9 cellular contexts compared by ENCODE assay signal in the genomic region with DNA sequence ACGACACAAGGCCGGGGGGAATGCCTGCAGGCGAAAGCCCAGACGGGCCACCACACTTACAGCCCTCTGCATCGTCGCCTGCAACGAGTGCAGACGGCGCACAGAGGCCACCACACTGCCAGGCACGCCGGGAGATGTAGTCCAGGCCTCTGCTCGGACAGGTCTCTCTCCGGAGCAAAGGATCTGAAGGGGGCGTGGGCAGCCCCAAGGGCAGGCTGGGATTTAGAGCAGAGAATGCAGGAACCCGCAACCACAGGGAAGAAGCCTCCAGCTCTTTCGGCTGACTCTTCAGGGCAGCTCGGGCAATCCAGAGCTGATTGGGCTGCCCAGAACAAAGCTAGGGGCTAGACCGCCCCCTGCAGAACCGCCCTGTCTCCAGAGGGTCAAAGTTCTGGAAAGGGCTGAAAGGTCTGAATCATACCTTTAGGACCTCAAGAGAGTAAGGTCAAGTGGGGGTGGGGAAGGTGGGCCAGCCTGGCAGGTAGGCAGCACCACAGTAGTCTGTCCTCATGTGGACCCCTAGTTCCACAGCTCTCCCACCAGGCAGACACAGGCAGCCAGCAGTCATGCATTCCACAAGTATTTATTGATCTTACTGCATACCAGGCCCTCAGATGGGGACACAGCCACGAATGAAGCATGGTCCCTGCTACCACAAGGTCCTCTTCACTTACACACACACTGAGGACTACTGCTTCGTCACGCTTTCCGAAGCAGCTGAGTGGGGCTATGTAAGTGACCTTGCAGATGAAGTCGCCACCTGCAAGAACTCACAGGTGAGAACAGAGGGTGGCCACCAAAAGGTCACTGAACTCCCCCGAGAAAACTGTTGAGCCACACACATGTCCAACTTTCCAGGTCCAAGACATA. TPM values are rescaled to one million over a fixed set of nuclear protein-coding genes. Genes with fewer than 3 reads are reported as not detected.
DNase-seq lines count a peak whose midpoint lies in the region; ATAC-seq, FAIRE-seq and TF ChIP-seq lines count a peak whose summit lies in the region.
"Had no signal": no experiment of that assay in that cellular context is flagged by ENCODE, and none has a peak within 500 bp of the region (broad histone marks: within the 10 kb centered on the region; RNA-seq: fewer than 3 reads in every experiment).

A gene with protein sequence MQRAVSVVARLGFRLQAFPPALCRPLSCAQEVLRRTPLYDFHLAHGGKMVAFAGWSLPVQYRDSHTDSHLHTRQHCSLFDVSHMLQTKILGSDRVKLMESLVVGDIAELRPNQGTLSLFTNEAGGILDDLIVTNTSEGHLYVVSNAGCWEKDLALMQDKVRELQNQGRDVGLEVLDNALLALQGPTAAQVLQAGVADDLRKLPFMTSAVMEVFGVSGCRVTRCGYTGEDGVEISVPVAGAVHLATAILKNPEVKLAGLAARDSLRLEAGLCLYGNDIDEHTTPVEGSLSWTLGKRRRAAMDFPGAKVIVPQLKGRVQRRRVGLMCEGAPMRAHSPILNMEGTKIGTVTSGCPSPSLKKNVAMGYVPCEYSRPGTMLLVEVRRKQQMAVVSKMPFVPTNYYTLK (minus strand): TSS at position 95 of the 870 bp plus-strand sequence. CDS start 23 bp downstream, at position 72.

- peak in 1 of 2 experiments; percentile 72; a peak in 2 of 3 replicates for TF ChIP-seq POLR2A in H1 (IDR thresholded peaks at IDR 0.05; ENCODE audit: control extremely low read depth in 1 of 2, low read depth in 2 of 2, low read length in 2 of 2)

- peak; percentile 59 to 60 for ATAC-seq in lower lobe of right lung

- peak within 1 kb of the TSS; percentile 75 for H2AK5ac ChIP-seq in H1 (ENCODE audit: low read depth, low read length)

- 21% methylated on average over 25 of the region's 25 CpGs; no CpG with 5 or more reads in 1 of the 2 experiments for WGBS in H1 (ENCODE audit: extremely low coverage in 1 of 2, insufficient coverage in 1 of 2, insufficient read length in 1 of 2, insufficient replicate concordance in 2 of 2, low coverage in 1 of 2, low lambda C conversion rate in 2 of 2, missing lambda C conversion rate in 1 of 2), 2 experiments
- WGBS in thymus: 48% methylated on average over 25 of the region's 25 CpGs

- peak within 1 kb of the TSS; percentile 75 for H4K5ac ChIP-seq in H1 (ENCODE audit: insufficient read length, low read depth, low read length)

- H3K9ac ChIP-seq in H1 (replicated peaks in 1 of 4; ENCODE audit: extremely low read depth in 1 of 4, low read depth in 3 of 4, low read length in 3 of 4): peak within 1 kb of the TSS; percentile 87 to 93 (median 90)

- peaks cover 0 to 2% of the 10 kb centered on the region in 2 experiments for H4K20me1 ChIP-seq in H1 (replicated peaks in 1 of 2; ENCODE audit: control insufficient read depth in 1 of 2, insufficient read depth in 2 of 2, low read length in 2 of 2)

- CTCF ChIA-PET in H1 (lab: Charles Lee; ENCODE audit: partially characterized antibody): interaction anchor here (0.6 to 2.3 kb wide), 9 partner anchors 8 to 52 kb away, joined by 3 to 11 read pairs (median 4); a partner anchor contains a TSS

- H3K4me2 ChIP-seq in H1 (ENCODE audit: insufficient read depth in 1 of 2, low read depth in 2 of 2, low read length in 2 of 2): peak within 1 kb of the TSS; percentile 71 to 94

- H4K8ac ChIP-seq in H1 (ENCODE audit: extremely low read depth, insufficient read depth, low read length): peak within 1 kb of the TSS; percentile 85; the same call in 1 of the 2 replicates

- POLR2A ChIA-PET in H1 (lab: Charles Lee; ENCODE audit: partially characterized antibody): interaction anchor here (1.0 to 5.9 kb wide), 12 partner anchors 7 to 90 kb away, joined by 3 to 57 read pairs (median 5); a partner anchor contains a TSS

- DNase-seq in NK-92 (lab: John Stamatoyannopoulos, UW; ENCODE audit: unreplicated experiment): peak; percentile 1
- no peak for DNase-seq in NK-92 treated with Interleukin-12 subunit alpha and Interleukin-12 subunit beta, amount 100 ng/mL, for 24 hours (lab: John Stamatoyannopoulos, UW)
- DNase-seq in H1 (ENCODE audit: low read depth in 1 of 2, low spot score in 2 of 2): peak; percentile 82 to 85
- peak; percentile 74 for DNase-seq in lower lobe of right lung
- no peak for DNase-seq in NCI-H446 (lab: John Stamatoyannopoulos, UW)
- DNase-seq in activated CD4-positive, CD25-positive, alpha-beta regulatory T cell treated with anti-CD3 and anti-CD28 coated beads, Interleukin-2, amount 50 U/mL, for 72 hours: no peak
- no peak for DNase-seq in H4 (ENCODE audit: low spot score)
- DNase-seq: activated naive CD4-positive, alpha-beta T cell treated with Interleukin-2 at 50 U/mL for 16 hours had no signal

- peak within 1 kb of the TSS; percentile 24; the same call in 1 of the 2 replicates for H2AFZ ChIP-seq in H1 (ENCODE audit: low read length)

- H3K36me3 ChIP-seq in H1 (ENCODE audit: control insufficient read depth in 2 of 4, insufficient read depth in 4 of 4, low read length in 3 of 4): peaks cover 0 to 2% (median 0%) of the 10 kb centered on the region in 4 experiments; a peak in 1 of 8 replicates
- H3K36me3 ChIP-seq in lower lobe of right lung: peaks cover 43% of the 10 kb centered on the region
- H3K36me3 ChIP-seq in thymus (ENCODE audit: control insufficient read depth, insufficient read depth): peaks cover 30% of the 10 kb centered on the region

- H3K79me1 ChIP-seq in H1 (ENCODE audit: low read depth, low read length): peaks cover 4% of the 10 kb centered on the region; the same call in 1 of the 2 replicates

- peaks cover 0 to 7% of the 10 kb centered on the region in 2 experiments; a peak in 1 of 4 replicates for H3K79me2 ChIP-seq in H1 (ENCODE audit: control insufficient read depth in 1 of 2, insufficient read depth in 2 of 2, low read length in 2 of 2)

- peak within 1 kb of the TSS; percentile 81 for H3K4ac ChIP-seq in H1 (replicated peaks; ENCODE audit: insufficient read length, low read depth, low read length)

- H4K91ac ChIP-seq in H1 (replicated peaks; ENCODE audit: insufficient read length, low read length): peak within 1 kb of the TSS; percentile 97

- peak within 1 kb of the TSS; percentile 89; the same call in 1 of the 2 replicates for H2BK12ac ChIP-seq in H1 (ENCODE audit: low read depth, low read length)

- H2BK120ac ChIP-seq in H1 (replicated peaks; ENCODE audit: low read depth, low read length): no peak within 1 kb of the TSS

- no peak within 1 kb of the TSS for H2BK20ac ChIP-seq in H1 (ENCODE audit: low read length)

- no peak for TF ChIP-seq EP300 in H1 (IDR thresholded peaks at IDR 0.05; ENCODE audit: borderline replicate concordance in 1 of 2, low read depth in 2 of 2, low read length in 2 of 2)

- no peak within 1 kb of the TSS for H3K14ac ChIP-seq in H1 (ENCODE audit: insufficient read length)

- peak; percentile 13 to 17; a peak in 1 of 4 replicates for TF ChIP-seq RAD21 in H1 (IDR thresholded peaks at IDR 0.05 in 1 of 2, conservative IDR thresholded peaks at IDR 0.05 in 1 of 2; ENCODE audit: low read depth in 2 of 2, low read length in 2 of 2)

- peak within 1 kb of the TSS; percentile 52 to 94 (median 84) for H3K4me3 ChIP-seq in H1 (ENCODE audit: extremely low read depth in 1 of 4, insufficient read depth in 2 of 4, low read depth in 3 of 4, low read length in 4 of 4)
- H3K4me3 ChIP-seq in lower lobe of right lung: peak within 1 kb of the TSS; percentile 35
- H3K4me3 ChIP-seq in thymus (ENCODE audit: low read length): peak within 1 kb of the TSS; percentile 19

- H3K27ac ChIP-seq in H1 (ENCODE audit: low read depth, low read length) (peak within 1 kb of the TSS; percentile 60), lower lobe of right lung (no peak within 1 kb of the TSS), thymus (ENCODE audit: low read depth) (no peak within 1 kb of the TSS)

- no peak within 1 kb of the TSS for H3K56ac ChIP-seq in H1 (replicated peaks; ENCODE audit: insufficient read length, low read depth, low read length)

- H2BK15ac ChIP-seq in H1 (ENCODE audit: low read length): peak within 1 kb of the TSS; percentile 89; the same call in 1 of the 2 replicates

- H3K4me1 ChIP-seq in H1 (replicated peaks in 1 of 4; ENCODE audit: control insufficient read depth in 3 of 4, insufficient read depth in 4 of 4, low read length in 3 of 4) (peaks cover 6 to 12% (median 7%) of the 10 kb centered on the region in 4 experiments), lower lobe of right lung (peaks cover 6% of the 10 kb centered on the region), thymus (ENCODE audit: control insufficient read depth, insufficient read depth, low read length) (peaks cover 11% of the 10 kb centered on the region)

- H3K9me3 ChIP-seq in H1 (ENCODE audit: insufficient read depth in 2 of 2, low read depth in 1 of 2, low read length in 1 of 2) (no peaks in the 10 kb centered on the region), lower lobe of right lung (no peaks in the 10 kb centered on the region), thymus (ENCODE audit: control insufficient read depth) (peaks cover 1% of the 10 kb centered on the region)

- H2BK5ac ChIP-seq in H1 (ENCODE audit: low read depth, low read length): peak within 1 kb of the TSS; percentile 97

- intact Hi-C loops in lower lobe of right lung (cut with DNase I): no loop called here

- H3K23ac ChIP-seq in H1 (ENCODE audit: insufficient read length): no peak within 1 kb of the TSS

- H3K18ac ChIP-seq in H1 (ENCODE audit: extremely low read depth, low read length): peak within 1 kb of the TSS; percentile 91

- H3K27me3 ChIP-seq in H1 (replicated peaks in 1 of 4; ENCODE audit: control insufficient read depth in 3 of 4, extremely low read depth in 1 of 4, insufficient read depth in 3 of 4, low read length in 3 of 4): 0 out of 7 replicates have a peak, but pooled peaks cover 0 to 1% (median 0%) of the 10 kb centered on the region in 4 experiments
- H3K27me3 ChIP-seq in lower lobe of right lung (ENCODE audit: low read depth): no peaks in the 10 kb centered on the region
- H3K27me3 ChIP-seq in thymus (ENCODE audit: control insufficient read depth, insufficient read depth): no peaks in the 10 kb centered on the region

- TF ChIP-seq CTCF in H1 (IDR thresholded peaks at IDR 0.05; ENCODE audit: control extremely low read depth in 1 of 3, insufficient read depth in 1 of 3, low read depth in 1 of 3, low read length in 3 of 3) (peak in 1 of 3 experiments; percentile 5; a peak in 1 of 4 replicates), lower lobe of right lung (IDR thresholded peaks at IDR 0.05) (no peak)

- peak; percentile 81 for FAIRE-seq in H1 (lab: Jason Lieb, UNC)

- H3K23me2 ChIP-seq in H1 (ENCODE audit: low read depth, low read length): peaks cover 12% of the 10 kb centered on the region

RNA-seq across cellular contexts. Expression of the gene that starts here (rescaled TPM):
- total RNA-seq in H1 (2021; fragmentation: NEBNext Ultra II Directional; extraction: Animal tissue kit (Norgen Biotek cat#: 25700)): 44.3 and 46.5 TPM in 2 replicates
- 90.1 and 92.4 TPM in 2 replicates for polyA plus RNA-seq in H1 (2011; rRNA removed)
- polyA plus RNA-seq in H1 (2011; cell fraction: cytosol; rRNA removed): 97.0 TPM
- polyA plus RNA-seq in H1 (2011; cell fraction: nucleus; rRNA removed): 227 TPM
- 56.6 to 72.5 TPM (median 63.8 TPM) in 4 replicates for polyA plus RNA-seq in H1 (2012, experiment 1 of 2)
- 42.5 TPM for polyA plus RNA-seq in H1 (2012, experiment 2 of 2)
- 35.4 TPM for polyA plus RNA-seq in H1 (2013, experiment 1 of 2)
- 32.2 TPM for polyA plus RNA-seq in H1 (2013, experiment 2 of 2)
- 93.0 and 99.7 TPM in 2 replicates for polyA minus RNA-seq in H1 (2011; rRNA and poly(A)+ RNA removed)
- 21.9 TPM for polyA minus RNA-seq in H1 (2011; cell fraction: cytosol; rRNA and poly(A)+ RNA removed)
- polyA minus RNA-seq in H1 (2011; cell fraction: nucleus; rRNA and poly(A)+ RNA removed): 33.6 TPM
- 8.4 TPM for total RNA-seq in lower lobe of right lung
- 40.0 TPM for polyA plus RNA-seq in thymus
- 1.2 TPM in 1 of 2 replicates, not detected in the other for total RNA-seq in H4 (2014; rRNA removed; shearing (Covaris generic))

Comparison
In these comparisons a context has a peak if more than half of its experiments do, and no peak if none do; other contexts are left out.
1. DNase-seq: peak in NK-92 (single experiment), H1 (2 of 2) and lower lobe of right lung (single experiment); none in NK-92 treated with Interleukin-12 subunit alpha and Interleukin-12 subunit beta, amount 100 ng/mL, for 24 hours (single experiment), NCI-H446 (0 of 2), activated CD4-positive, CD25-positive, alpha-beta regulatory T cell treated with anti-CD3 and anti-CD28 coated beads, Interleukin-2, amount 50 U/mL, for 72 hours (single experiment) and H4 (single experiment).
2. H3K4me3 ChIP-seq: peak in every context shown above with its lines; median percentile 84 in H1; 35 in lower lobe of right lung; 19 in thymus.